1 cellular context compared by ENCODE assay signal in the genomic region with DNA sequence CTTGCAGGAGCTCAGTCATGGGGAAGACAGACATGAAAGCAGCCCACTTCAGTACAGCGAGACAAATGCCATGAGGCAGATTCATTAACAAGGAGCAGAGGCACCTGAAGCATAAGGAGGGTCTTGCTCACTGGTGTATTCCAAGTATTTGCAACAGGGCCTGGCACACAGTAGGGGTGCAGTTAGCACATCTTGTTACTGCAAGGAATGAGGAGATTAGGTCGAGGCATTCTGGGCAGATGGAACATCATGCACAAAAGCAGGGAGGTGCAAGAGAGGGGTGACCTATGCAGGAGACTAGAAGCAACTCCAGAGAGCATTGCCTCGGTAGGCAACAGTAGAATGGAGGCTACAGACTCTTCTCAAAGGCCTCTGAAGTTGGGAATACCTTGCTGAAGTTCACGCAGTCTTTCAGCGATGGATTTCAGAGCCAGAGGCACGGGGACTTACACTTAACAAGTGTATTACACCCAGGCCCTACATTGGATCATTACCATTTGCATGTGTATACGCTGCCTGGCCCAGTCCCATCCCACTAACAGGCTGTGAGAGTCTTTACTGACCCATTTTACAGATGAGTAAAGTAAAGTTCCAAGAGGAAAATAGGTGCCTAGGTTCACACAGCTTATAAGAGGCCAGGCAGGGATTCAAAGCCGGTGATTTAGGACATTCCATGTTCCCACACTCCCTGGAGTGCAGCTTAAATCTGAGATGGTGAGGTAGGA.
TF ChIP-seq lines count a peak whose summit lies in the region.

No MANE protein-coding gene starts in this region.

TF ChIP-seq in GM23338, 12 proteins besides CTCF, POLR2A, EP300 and RAD21:
- TF ChIP-seq ZNF114 (CRISPR knock-in tag; IDR thresholded peaks at IDR 0.05) (no peak), EZH2 (IDR thresholded peaks at IDR 0.05; ENCODE audit: low read depth, unreplicated experiment) (no peak), JUNB (IDR thresholded peaks at IDR 0.05; ENCODE audit: unreplicated experiment) (no peak), STAT1 (IDR thresholded peaks at IDR 0.05; ENCODE audit: unreplicated experiment) (no peak), NANOG (IDR thresholded peaks at IDR 0.05; ENCODE audit: borderline replicate concordance) (no peak), ZNF331 (CRISPR knock-in tag; IDR thresholded peaks at IDR 0.05; ENCODE audit: low read depth) (no peak), CREB1 (CRISPR knock-in tag; IDR thresholded peaks at IDR 0.05; ENCODE audit: low read depth) (no peak), POLR2AphosphoS5 (IDR thresholded peaks at IDR 0.05; ENCODE audit: low read depth) (no peak), EZH2phosphoT487 (IDR thresholded peaks at IDR 0.05; ENCODE audit: unreplicated experiment) (no peak)
- TF ChIP-seq, protein P1, sequence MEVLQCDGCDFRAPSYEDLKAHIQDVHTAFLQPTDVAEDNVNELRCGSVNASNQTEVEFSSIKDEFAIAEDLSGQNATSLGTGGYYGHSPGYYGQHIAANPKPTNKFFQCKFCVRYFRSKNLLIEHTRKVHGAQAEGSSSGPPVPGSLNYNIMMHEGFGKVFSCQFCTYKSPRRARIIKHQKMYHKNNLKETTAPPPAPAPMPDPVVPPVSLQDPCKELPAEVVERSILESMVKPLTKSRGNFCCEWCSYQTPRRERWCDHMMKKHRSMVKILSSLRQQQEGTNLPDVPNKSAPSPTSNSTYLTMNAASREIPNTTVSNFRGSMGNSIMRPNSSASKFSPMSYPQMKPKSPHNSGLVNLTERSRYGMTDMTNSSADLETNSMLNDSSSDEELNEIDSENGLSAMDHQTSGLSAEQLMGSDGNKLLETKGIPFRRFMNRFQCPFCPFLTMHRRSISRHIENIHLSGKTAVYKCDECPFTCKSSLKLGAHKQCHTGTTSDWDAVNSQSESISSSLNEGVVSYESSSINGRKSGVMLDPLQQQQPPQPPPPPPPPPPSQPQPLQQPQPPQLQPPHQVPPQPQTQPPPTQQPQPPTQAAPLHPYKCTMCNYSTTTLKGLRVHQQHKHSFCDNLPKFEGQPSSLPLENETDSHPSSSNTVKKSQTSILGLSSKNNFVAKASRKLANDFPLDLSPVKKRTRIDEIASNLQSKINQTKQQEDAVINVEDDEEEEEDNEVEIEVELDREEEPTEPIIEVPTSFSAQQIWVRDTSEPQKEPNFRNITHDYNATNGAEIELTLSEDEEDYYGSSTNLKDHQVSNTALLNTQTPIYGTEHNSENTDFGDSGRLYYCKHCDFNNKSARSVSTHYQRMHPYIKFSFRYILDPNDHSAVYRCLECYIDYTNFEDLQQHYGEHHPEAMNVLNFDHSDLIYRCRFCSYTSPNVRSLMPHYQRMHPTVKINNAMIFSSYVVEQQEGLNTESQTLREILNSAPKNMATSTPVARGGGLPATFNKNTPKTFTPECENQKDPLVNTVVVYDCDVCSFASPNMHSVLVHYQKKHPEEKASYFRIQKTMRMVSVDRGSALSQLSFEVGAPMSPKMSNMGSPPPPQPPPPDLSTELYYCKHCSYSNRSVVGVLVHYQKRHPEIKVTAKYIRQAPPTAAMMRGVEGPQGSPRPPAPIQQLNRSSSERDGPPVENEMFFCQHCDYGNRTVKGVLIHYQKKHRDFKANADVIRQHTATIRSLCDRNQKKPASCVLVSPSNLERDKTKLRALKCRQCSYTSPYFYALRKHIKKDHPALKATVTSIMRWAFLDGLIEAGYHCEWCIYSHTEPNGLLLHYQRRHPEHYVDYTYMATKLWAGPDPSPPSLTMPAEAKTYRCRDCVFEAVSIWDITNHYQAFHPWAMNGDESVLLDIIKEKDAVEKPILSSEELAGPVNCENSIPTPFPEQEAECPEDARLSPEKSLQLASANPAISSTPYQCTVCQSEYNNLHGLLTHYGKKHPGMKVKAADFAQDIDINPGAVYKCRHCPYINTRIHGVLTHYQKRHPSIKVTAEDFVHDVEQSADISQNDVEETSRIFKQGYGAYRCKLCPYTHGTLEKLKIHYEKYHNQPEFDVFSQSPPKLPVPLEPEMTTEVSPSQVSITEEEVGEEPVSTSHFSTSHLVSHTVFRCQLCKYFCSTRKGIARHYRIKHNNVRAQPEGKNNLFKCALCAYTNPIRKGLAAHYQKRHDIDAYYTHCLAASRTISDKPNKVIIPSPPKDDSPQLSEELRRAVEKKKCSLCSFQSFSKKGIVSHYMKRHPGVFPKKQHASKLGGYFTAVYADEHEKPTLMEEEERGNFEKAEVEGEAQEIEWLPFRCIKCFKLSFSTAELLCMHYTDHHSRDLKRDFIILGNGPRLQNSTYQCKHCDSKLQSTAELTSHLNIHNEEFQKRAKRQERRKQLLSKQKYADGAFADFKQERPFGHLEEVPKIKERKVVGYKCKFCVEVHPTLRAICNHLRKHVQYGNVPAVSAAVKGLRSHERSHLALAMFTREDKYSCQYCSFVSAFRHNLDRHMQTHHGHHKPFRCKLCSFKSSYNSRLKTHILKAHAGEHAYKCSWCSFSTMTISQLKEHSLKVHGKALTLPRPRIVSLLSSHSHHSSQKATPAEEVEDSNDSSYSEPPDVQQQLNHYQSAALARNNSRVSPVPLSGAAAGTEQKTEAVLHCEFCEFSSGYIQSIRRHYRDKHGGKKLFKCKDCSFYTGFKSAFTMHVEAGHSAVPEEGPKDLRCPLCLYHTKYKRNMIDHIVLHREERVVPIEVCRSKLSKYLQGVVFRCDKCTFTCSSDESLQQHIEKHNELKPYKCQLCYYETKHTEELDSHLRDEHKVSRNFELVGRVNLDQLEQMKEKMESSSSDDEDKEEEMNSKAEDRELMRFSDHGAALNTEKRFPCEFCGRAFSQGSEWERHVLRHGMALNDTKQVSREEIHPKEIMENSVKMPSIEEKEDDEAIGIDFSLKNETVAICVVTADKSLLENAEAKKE (CRISPR knock-in tag; IDR thresholded peaks at IDR 0.05): no peak
- TF ChIP-seq, protein P2, sequence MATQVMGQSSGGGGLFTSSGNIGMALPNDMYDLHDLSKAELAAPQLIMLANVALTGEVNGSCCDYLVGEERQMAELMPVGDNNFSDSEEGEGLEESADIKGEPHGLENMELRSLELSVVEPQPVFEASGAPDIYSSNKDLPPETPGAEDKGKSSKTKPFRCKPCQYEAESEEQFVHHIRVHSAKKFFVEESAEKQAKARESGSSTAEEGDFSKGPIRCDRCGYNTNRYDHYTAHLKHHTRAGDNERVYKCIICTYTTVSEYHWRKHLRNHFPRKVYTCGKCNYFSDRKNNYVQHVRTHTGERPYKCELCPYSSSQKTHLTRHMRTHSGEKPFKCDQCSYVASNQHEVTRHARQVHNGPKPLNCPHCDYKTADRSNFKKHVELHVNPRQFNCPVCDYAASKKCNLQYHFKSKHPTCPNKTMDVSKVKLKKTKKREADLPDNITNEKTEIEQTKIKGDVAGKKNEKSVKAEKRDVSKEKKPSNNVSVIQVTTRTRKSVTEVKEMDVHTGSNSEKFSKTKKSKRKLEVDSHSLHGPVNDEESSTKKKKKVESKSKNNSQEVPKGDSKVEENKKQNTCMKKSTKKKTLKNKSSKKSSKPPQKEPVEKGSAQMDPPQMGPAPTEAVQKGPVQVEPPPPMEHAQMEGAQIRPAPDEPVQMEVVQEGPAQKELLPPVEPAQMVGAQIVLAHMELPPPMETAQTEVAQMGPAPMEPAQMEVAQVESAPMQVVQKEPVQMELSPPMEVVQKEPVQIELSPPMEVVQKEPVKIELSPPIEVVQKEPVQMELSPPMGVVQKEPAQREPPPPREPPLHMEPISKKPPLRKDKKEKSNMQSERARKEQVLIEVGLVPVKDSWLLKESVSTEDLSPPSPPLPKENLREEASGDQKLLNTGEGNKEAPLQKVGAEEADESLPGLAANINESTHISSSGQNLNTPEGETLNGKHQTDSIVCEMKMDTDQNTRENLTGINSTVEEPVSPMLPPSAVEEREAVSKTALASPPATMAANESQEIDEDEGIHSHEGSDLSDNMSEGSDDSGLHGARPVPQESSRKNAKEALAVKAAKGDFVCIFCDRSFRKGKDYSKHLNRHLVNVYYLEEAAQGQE (IDR thresholded peaks at IDR 0.05; ENCODE audit: unreplicated experiment): no peak
- TF ChIP-seq, protein P3, sequence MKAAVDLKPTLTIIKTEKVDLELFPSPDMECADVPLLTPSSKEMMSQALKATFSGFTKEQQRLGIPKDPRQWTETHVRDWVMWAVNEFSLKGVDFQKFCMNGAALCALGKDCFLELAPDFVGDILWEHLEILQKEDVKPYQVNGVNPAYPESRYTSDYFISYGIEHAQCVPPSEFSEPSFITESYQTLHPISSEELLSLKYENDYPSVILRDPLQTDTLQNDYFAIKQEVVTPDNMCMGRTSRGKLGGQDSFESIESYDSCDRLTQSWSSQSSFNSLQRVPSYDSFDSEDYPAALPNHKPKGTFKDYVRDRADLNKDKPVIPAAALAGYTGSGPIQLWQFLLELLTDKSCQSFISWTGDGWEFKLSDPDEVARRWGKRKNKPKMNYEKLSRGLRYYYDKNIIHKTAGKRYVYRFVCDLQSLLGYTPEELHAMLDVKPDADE (IDR thresholded peaks at IDR 0.05): no peak
